Comparison of ENCODE assay signal across 25 cellular contexts in the genomic region with DNA sequence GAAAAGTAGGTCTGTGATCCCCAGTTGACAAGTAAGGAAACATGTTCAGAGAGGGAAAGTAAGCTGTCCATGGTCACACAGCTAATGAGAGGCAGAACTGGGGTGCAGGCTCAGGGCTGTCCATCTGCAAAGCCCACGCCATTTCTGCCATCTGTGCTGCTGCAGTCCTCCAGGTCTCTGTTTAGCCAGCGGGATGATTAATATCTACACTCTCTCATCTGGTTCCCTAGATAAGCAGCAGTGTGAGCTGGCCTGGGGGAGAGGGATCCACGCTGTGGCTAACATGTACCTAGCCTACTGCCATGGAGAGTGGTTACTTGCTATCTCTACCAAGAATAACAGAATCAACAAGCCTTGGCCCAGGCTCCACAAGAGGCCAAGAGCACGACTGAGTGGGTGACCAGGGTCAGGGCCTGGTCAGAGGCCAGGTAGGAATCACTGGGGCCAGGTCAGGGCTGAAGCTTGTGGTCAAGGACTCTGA.
A peak's percentile ranks its signal among the peaks of the same experiment; 100 is the strongest.
DNase-seq lines count a peak whose midpoint lies in the region; ATAC-seq and TF ChIP-seq lines count a peak whose summit lies in the region.
"Had no signal": no experiment of that assay in that cellular context is flagged by ENCODE, and none has a peak within 500 bp of the region (broad histone marks: within the 10 kb centered on the region; RNA-seq: fewer than 3 reads in every experiment).

No MANE protein-coding gene starts in this region.

- intact Hi-C loops in posterior vena cava (cut with DNase I) = no loop called here

- ATAC-seq in SK-N-SH treated with all-trans-retinoic acid at 6 μM for 48 hours (peak; percentile 36; the same call in 1 of the 3 replicates), GM19023 (IDR thresholded peaks at IDR 0.05; ENCODE audit: unreplicated experiment) (no peak)
- ATAC-seq: GM12878, HCT116, Right ventricle myocardium inferior had no signal

- peak; percentile 21 for DNase-seq in DMS 273 (lab: John Stamatoyannopoulos, UW; ENCODE audit: unreplicated experiment)
- DNase-seq in DMS 273 treated with DMSO at 0.1 percent for 48 hours (lab: John Stamatoyannopoulos, UW) = no peak
- DNase-seq in amniotic epithelial cell (ENCODE audit: low read depth) = peak; percentile 50
- DNase-seq in posterior vena cava (ENCODE audit: low spot score) = peak; percentile 30
- DNase-seq in activated CD4-positive, alpha-beta T cell treated with anti-CD3 and anti-CD28 coated beads for 1 hour = no peak
- no peak for DNase-seq in HuH-7 (ENCODE audit: low spot score)
- DNase-seq: ACHN, DMS79, EL, GDM1, Kasumi-1, NCI-H1105, NCI-H1436 treated with DMSO at 0.1 percent for 48 hours, NCI-H187 treated with DMSO at 0.1 percent for 48 hours, NCI-H2171 treated with DMSO at 0.1 percent for 48 hours, NCI-H345, NCI-H510A treated with DMSO at 0.1 percent for 48 hours, NCI-H748 treated with DMSO at 0.1 percent for 48 hours, PC-9, SJCRH30 had no signal

TF ChIP-seq in SK-N-SH treated with all-trans-retinoic acid at 6 μM for 48 hours, 23 proteins besides CTCF, POLR2A, EP300 and RAD21:
- TF ChIP-seq, protein P1, sequence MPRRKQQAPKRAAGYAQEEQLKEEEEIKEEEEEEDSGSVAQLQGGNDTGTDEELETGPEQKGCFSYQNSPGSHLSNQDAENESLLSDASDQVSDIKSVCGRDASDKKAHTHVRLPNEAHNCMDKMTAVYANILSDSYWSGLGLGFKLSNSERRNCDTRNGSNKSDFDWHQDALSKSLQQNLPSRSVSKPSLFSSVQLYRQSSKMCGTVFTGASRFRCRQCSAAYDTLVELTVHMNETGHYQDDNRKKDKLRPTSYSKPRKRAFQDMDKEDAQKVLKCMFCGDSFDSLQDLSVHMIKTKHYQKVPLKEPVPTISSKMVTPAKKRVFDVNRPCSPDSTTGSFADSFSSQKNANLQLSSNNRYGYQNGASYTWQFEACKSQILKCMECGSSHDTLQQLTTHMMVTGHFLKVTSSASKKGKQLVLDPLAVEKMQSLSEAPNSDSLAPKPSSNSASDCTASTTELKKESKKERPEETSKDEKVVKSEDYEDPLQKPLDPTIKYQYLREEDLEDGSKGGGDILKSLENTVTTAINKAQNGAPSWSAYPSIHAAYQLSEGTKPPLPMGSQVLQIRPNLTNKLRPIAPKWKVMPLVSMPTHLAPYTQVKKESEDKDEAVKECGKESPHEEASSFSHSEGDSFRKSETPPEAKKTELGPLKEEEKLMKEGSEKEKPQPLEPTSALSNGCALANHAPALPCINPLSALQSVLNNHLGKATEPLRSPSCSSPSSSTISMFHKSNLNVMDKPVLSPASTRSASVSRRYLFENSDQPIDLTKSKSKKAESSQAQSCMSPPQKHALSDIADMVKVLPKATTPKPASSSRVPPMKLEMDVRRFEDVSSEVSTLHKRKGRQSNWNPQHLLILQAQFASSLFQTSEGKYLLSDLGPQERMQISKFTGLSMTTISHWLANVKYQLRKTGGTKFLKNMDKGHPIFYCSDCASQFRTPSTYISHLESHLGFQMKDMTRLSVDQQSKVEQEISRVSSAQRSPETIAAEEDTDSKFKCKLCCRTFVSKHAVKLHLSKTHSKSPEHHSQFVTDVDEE (CRISPR knock-in tag; IDR thresholded peaks at IDR 0.05) = peak; percentile 66
- TF ChIP-seq, protein P2, sequence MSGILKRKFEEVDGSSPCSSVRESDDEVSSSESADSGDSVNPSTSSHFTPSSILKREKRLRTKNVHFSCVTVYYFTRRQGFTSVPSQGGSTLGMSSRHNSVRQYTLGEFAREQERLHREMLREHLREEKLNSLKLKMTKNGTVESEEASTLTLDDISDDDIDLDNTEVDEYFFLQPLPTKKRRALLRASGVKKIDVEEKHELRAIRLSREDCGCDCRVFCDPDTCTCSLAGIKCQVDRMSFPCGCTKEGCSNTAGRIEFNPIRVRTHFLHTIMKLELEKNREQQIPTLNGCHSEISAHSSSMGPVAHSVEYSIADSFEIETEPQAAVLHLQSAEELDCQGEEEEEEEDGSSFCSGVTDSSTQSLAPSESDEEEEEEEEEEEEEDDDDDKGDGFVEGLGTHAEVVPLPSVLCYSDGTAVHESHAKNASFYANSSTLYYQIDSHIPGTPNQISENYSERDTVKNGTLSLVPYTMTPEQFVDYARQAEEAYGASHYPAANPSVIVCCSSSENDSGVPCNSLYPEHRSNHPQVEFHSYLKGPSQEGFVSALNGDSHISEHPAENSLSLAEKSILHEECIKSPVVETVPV (CRISPR knock-in tag; IDR thresholded peaks at IDR 0.05) = no peak
- peak; percentile 97 for TF ChIP-seq TCF4 (CRISPR knock-in tag; IDR thresholded peaks at IDR 0.05; ENCODE audit: borderline replicate concordance)
- TF ChIP-seq, protein P3, sequence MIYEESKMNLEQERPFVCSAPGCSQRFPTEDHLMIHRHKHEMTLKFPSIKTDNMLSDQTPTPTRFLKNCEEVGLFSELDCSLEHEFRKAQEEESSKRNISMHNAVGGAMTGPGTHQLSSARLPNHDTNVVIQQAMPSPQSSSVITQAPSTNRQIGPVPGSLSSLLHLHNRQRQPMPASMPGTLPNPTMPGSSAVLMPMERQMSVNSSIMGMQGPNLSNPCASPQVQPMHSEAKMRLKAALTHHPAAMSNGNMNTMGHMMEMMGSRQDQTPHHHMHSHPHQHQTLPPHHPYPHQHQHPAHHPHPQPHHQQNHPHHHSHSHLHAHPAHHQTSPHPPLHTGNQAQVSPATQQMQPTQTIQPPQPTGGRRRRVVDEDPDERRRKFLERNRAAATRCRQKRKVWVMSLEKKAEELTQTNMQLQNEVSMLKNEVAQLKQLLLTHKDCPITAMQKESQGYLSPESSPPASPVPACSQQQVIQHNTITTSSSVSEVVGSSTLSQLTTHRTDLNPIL (CRISPR knock-in tag; IDR thresholded peaks at IDR 0.05; ENCODE audit: low read depth) = no peak
- 0 out of 2 replicates have a peak, but pooled peaks have one; percentile 2 for TF ChIP-seq ZNF70 (CRISPR knock-in tag; IDR thresholded peaks at IDR 0.05)

Comparison
In these comparisons a context has a peak if more than half of its experiments do, and no peak if none do; other contexts are left out.
1. DNase-seq: peak in DMS 273 (single experiment), amniotic epithelial cell (single experiment) and posterior vena cava (single experiment); none in DMS 273 treated with DMSO at 0.1 percent for 48 hours (single experiment), activated CD4-positive, alpha-beta T cell treated with anti-CD3 and anti-CD28 coated beads for 1 hour (single experiment) and HuH-7 (single experiment).